Comparison of ENCODE assay signal across 8 cellular contexts in the genomic region with DNA sequence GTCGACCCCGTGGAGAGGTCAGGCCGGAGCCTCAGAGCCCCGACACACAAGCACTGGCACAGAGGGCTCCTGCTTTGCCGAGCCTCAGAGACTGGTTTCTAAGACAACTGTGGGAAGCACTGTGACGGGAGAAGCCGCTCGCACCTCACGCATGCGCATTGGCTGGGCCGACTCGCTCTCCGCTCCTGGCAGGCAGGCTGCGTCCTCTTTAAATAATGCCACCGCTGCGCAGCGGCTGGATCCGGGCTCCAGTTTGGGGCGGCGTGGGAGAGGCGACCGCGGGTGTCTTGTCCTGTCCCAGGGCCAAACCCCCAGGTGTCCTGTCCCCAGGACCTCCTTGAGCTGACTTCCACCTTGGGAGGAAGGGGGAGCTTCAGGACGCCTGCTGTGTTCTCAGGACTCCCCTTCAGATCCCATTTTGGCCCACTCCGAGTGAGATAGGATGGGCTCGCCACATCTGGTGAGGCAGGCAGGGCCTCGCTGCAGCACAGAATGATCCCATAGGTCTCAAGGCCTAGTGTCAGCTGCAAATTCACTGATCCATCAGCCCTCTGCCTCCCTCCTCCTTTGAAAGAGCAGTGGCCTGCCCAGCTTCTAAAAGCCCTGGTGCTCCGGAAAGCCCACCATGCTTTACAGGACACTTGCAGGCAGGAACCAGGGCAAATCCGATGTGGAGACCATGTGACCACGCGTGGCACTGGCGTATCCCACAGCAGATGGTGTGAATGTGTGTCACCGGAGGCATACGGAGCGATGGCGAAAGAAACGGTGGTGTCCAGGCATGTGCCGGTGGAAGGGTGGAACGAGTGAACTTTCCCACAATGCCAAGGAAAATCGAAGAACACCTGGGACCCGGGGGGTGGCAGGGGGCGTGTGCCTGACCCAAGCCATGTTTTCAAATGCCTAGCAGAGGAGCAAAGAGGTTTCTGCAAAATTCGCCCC.
DNase-seq lines count a peak whose midpoint lies in the region; ATAC-seq and TF ChIP-seq lines count a peak whose summit lies in the region.

No MANE protein-coding gene starts in this region.

- peak; percentile 38 for ATAC-seq in activated naive CD8-positive, alpha-beta T cell treated with anti-CD3 and anti-CD28 coated beads, Interleukin-2, amount 50 U/mL, for 24 hours
- ATAC-seq in Right ventricle myocardium superior (ENCODE audit: poor library complexity) (peak; percentile 71), upper lobe of left lung (ENCODE audit: low FRiP score in 2 of 2) (peak in 1 of 2 donors; percentile 57)

- H3K27me3 Mint-ChIP-seq in activated naive CD8-positive, alpha-beta T cell treated with anti-CD3 and anti-CD28 coated beads, Interleukin-2, amount 50 U/mL, for 24 hours, result peaks cover 67% of the 10 kb centered on the region

- TF ChIP-seq POLR2A in upper lobe of left lung (IDR thresholded peaks at IDR 0.05), result no peak

- no peaks in the 10 kb centered on the region for H3K36me3 ChIP-seq in SK-N-MC (ENCODE audit: insufficient read depth, low read length)
- no peaks in the 10 kb centered on the region for H3K36me3 ChIP-seq in upper lobe of left lung

- peak; percentile 85 for DNase-seq in ELF-1 (ENCODE audit: low read depth, low spot score)
- peak; percentile 4 for DNase-seq in KG1 (lab: John Stamatoyannopoulos, UW)
- peak; percentile 34 for DNase-seq in SK-N-MC (ENCODE audit: low read depth, low spot score)
- peak; percentile 73 for DNase-seq in activated naive CD8-positive, alpha-beta T cell treated with anti-CD3 and anti-CD28 coated beads, Interleukin-2, amount 50 U/mL, for 24 hours
- DNase-seq in Right ventricle myocardium superior, result peak; percentile 86
- peak; percentile 73 for DNase-seq in pons (ENCODE audit: low spot score)
- peak; percentile 62 to 92 for DNase-seq in upper lobe of left lung
- no peak for DNase-seq in GDM1 (lab: John Stamatoyannopoulos, UW)

- intact Hi-C loops in Right ventricle myocardium superior (cut with DNase I), result no loop called here

- no peak for TF ChIP-seq CTCF in upper lobe of left lung (IDR thresholded peaks at IDR 0.05)

- peaks cover 33% of the 10 kb centered on the region for H3K4me1 Mint-ChIP-seq in activated naive CD8-positive, alpha-beta T cell treated with anti-CD3 and anti-CD28 coated beads, Interleukin-2, amount 50 U/mL, for 24 hours

- H3K4me3 Mint-ChIP-seq in activated naive CD8-positive, alpha-beta T cell treated with anti-CD3 and anti-CD28 coated beads, Interleukin-2, amount 50 U/mL, for 24 hours, result peak overlapping the region; percentile 37

- H3K9me3 ChIP-seq in SK-N-MC (ENCODE audit: low read depth, low read length), result no peaks in the 10 kb centered on the region
- H3K9me3 ChIP-seq in upper lobe of left lung, result no peaks in the 10 kb centered on the region

- peaks cover 26 to 53% (median 38%) of the 10 kb centered on the region in 4 donors for H3K4me1 ChIP-seq in upper lobe of left lung

- H3K27ac Mint-ChIP-seq in activated naive CD8-positive, alpha-beta T cell treated with anti-CD3 and anti-CD28 coated beads, Interleukin-2, amount 50 U/mL, for 24 hours, result no peak overlapping the region

- H3K4me3 ChIP-seq in SK-N-MC (peak overlapping the region; percentile 64), upper lobe of left lung (peak overlapping the region; percentile 5 to 43 (median 33))

- no peaks in the 10 kb centered on the region for H3K36me3 Mint-ChIP-seq in activated naive CD8-positive, alpha-beta T cell treated with anti-CD3 and anti-CD28 coated beads, Interleukin-2, amount 50 U/mL, for 24 hours (ENCODE audit: low read depth)

- H3K27me3 ChIP-seq in upper lobe of left lung, result no peaks in the 10 kb centered on the region

- peaks cover 4% of the 10 kb centered on the region for H3K9me3 Mint-ChIP-seq in activated naive CD8-positive, alpha-beta T cell treated with anti-CD3 and anti-CD28 coated beads, Interleukin-2, amount 50 U/mL, for 24 hours

- no peak for TF ChIP-seq EP300 in upper lobe of left lung (IDR thresholded peaks at IDR 0.05)

- 31 to 61% methylated on average over 16 to 43 of the region's 43 CpGs for WGBS in upper lobe of left lung, 2 donors

- H3K9ac ChIP-seq in SK-N-MC (ENCODE audit: insufficient read length), result no peak overlapping the region

- H3K27ac ChIP-seq in SK-N-MC, result no peak overlapping the region
- no peak overlapping the region for H3K27ac ChIP-seq in upper lobe of left lung
